Comparison of ENCODE assay signal across 28 cellular contexts in genomic region chr2:26526589-26526988, GRCh38. TPM values are rescaled to one million over a fixed set of nuclear protein-coding genes. Genes with fewer than 3 reads are reported as not detected.
DNase-seq lines count a peak whose midpoint lies in the region; FAIRE-seq and TF ChIP-seq lines count a peak whose summit lies in the region.
"Had no signal": no experiment of that assay in that cellular context is flagged by ENCODE, and none has a peak within 500 bp of the region (broad histone marks: within the 10 kb centered on the region; RNA-seq: fewer than 3 reads in every experiment).

No MANE protein-coding gene starts in this region.

- H3K9me3 ChIP-seq in ascending aorta: no peaks in the 10 kb centered on the region
- H3K9me3 ChIP-seq: BE2C, MG63 had no signal

- H3K27ac ChIP-seq in RWPE1 (no peak overlapping the region), ascending aorta (no peak overlapping the region)
- H3K27ac ChIP-seq: 22Rv1, HL-60 had no signal

- CTCF ChIA-PET in RWPE1 (lab: Yijun Ruan, JAX): no interaction called here

- POLR2A ChIA-PET in RWPE1 (lab: Yijun Ruan, JAX; ENCODE audit: low non-redundant PET): interaction anchor here (0.6 kb wide), 1 partner anchor 70 kb away, joined by 4 read pairs; no protein-coding TSS in a partner anchor

- TF ChIP-seq CTCF in RWPE1 (conservative IDR thresholded peaks at IDR 0.05; ENCODE audit: low read depth) (no peak), bronchial epithelial cell (IDR thresholded peaks at IDR 0.05; ENCODE audit: insufficient read depth, low read length, severe bottlenecking) (no peak), ascending aorta (IDR thresholded peaks at IDR 0.05) (no peak)

- DNase-seq in DMS53 (lab: John Stamatoyannopoulos, UW): peak; percentile 42
- no peak for DNase-seq in DMS53 treated with DMSO at 0.1 percent for 48 hours (lab: John Stamatoyannopoulos, UW; ENCODE audit: unreplicated experiment)
- peak; percentile 64 for DNase-seq in RWPE1 (ENCODE audit: low spot score)
- DNase-seq in bronchial epithelial cell (ENCODE audit: low read depth): peak; percentile 85
- peak; percentile 30 for DNase-seq in kidney tubule cell (ENCODE audit: low spot score)
- no peak for DNase-seq in cortex of kidney (lab: John Stamatoyannopoulos, UW)
- DNase-seq in ascending aorta (ENCODE audit: low spot score in 2 of 2): no peak
- no peak for DNase-seq in NCI-H774 (lab: John Stamatoyannopoulos, UW)
- DNase-seq: ACHN; BE2C; CD8-positive, alpha-beta memory T cell; GOT3; HCEC 1CT; Kasumi-1; MG63; NCI-H1105 treated with DMSO at 0.1 percent for 48 hours; NCI-H146; NCI-H1930; NCI-H2107; NCI-H446; NCI-H524 treated with DMSO at 0.1 percent for 48 hours; NCI-H82; NK-92 treated with Interleukin-12 subunit alpha and Interleukin-12 subunit beta, amount 100 ng/mL, for 24 hours; RPMI8226; SHP77 treated with DMSO at 0.1 percent for 48 hours had no signal

- H3K27me3 ChIP-seq in bronchial epithelial cell (ENCODE audit: control insufficient read depth, insufficient read depth, low read length) (peaks cover 3% of the 10 kb centered on the region), ascending aorta (no peaks in the 10 kb centered on the region)
- H3K27me3 ChIP-seq: BE2C, MG63 had no signal

- H3K4me3 ChIP-seq in bronchial epithelial cell (ENCODE audit: low read depth, low read length): no peak overlapping the region
- no peak overlapping the region for H3K4me3 ChIP-seq in ascending aorta
- H3K4me3 ChIP-seq: MG63 had no signal

- no peak for FAIRE-seq in bronchial epithelial cell (lab: Jason Lieb, UNC)

- intact Hi-C loops in ascending aorta (cut with DNase I): no loop called here

- H3K36me3 ChIP-seq in bronchial epithelial cell (ENCODE audit: control insufficient read depth, insufficient read depth, low read length) (no peaks in the 10 kb centered on the region), ascending aorta (no peaks in the 10 kb centered on the region)
- H3K36me3 ChIP-seq: BE2C, MG63 had no signal

- no peaks in the 10 kb centered on the region for H3K4me1 ChIP-seq in ascending aorta
- H3K4me1 ChIP-seq: BE2C had no signal

RNA-seq across cellular contexts. Expression of gene OTOF, which starts 48.7 kb away (rescaled TPM):
- not detected in 2 replicates for total RNA-seq in bronchial epithelial cell
- total RNA-seq in ascending aorta: not detected
- total RNA-seq: HT-29 had no signal

Comparison
In these comparisons a context has a peak if more than half of its experiments do, and no peak if none do; other contexts are left out.
1. DNase-seq: peak in DMS53 (single experiment), RWPE1 (single experiment), bronchial epithelial cell (single experiment) and kidney tubule cell (single experiment); none in DMS53 treated with DMSO at 0.1 percent for 48 hours (single experiment), cortex of kidney (single experiment), ascending aorta (0 of 2) and NCI-H774 (single experiment).